In the genomic region with DNA sequence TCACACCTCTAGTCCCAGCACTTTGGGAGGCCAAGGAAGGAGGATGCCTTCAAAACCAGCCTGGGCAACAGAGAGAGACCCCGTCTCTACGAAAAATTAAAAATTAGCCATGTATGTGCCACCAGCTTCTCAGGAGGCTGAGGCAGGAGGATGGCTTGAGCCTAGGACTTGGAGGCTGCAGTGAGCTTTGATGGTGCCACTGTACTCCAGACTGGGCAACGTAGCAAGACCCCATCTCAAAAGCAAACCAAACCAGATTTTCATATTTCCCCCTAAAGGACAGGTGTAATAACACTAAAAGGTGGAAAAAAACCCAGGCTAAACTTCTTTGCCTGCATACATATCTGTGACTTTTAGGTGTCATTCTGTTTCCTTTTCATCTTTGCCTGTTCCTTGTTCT, we compare ENCODE assay signal across 29 cellular contexts.
"Had no signal": no experiment of that assay in that cellular context is flagged by ENCODE, and none has a peak within 500 bp of the region (broad histone marks: within the 10 kb centered on the region; RNA-seq: fewer than 3 reads in every experiment).

No MANE protein-coding gene starts in this region.

- H3K4me3 ChIP-seq: cardiac muscle cell, coronary artery, dorsolateral prefrontal cortex, gastrocnemius medialis, left lung, lower lobe of right lung, mucosa of descending colon, ovary, skin epidermis, upper lobe of right lung had no signal

- H3K27me3 Mint-ChIP-seq: activated B cell treated with CpG ODN at 0.5 μM for 24 hours; activated CD8-positive, alpha-beta T cell treated with anti-CD3 and anti-CD28 coated beads for 36 hours; activated naive CD4-positive, alpha-beta T cell treated with anti-CD3 and anti-CD28 coated beads, Interleukin-2, amount 50 U/mL, for 24 hours; activated naive CD8-positive, alpha-beta T cell treated with anti-CD3 and anti-CD28 coated beads, Interleukin-2, amount 50 U/mL, for 24 hours; activated T-helper 17 cell treated with anti-CD3 and anti-CD28 coated beads, Interleukin-2, amount 50 U/mL, for 72 hours; natural killer cell treated with Interleukin-12 subunit alpha and Interleukin-12 subunit beta and Interleukin-15 and Interleukin-18, amount 100 ng/mL, for 72 hours; progenitor cell of endocrine pancreas; stimulated activated naive CD8-positive, alpha-beta T cell treated with anti-CD3 and anti-CD28 coated beads, Interleukin-15, Interleukin-2, amounts not matched to agents 100 ng/mL and 50 ng/mL, for 24 hours had no signal

- H3K36me3 Mint-ChIP-seq: natural killer cell treated with Interleukin-12 subunit alpha and Interleukin-12 subunit beta and Interleukin-15 and Interleukin-18, amount 100 ng/mL, for 72 hours had no signal

- DNase-seq: activated B cell treated with CpG ODN at 0.5 μM for 24 hours; activated CD4-positive, alpha-beta T cell treated with anti-CD3 and anti-CD28 coated beads, Interleukin-2, amount 50 U/mL, for 1 hour; activated CD8-positive, alpha-beta T cell treated with anti-CD3 and anti-CD28 coated beads for 36 hours; activated naive CD8-positive, alpha-beta T cell treated with anti-CD3 and anti-CD28 coated beads, Interleukin-2, amount 50 U/mL, for 24 hours; activated T-cell treated with anti-CD3 and anti-CD28 coated beads, Interleukin-2, amount 50 U/mL, for 4 hours; anterior cingulate cortex; cerebellar nuclear complex; dorsolateral prefrontal cortex; effector memory CD4-positive, alpha-beta T cell; gastrocnemius medialis; glutamatergic neuron; left lung; lower lobe of right lung; mesendoderm; mucosa of descending colon; ovary; stimulated activated CD4-positive, alpha-beta T cell treated with anti-CD3 and anti-CD28 coated beads, Interleukin-4, amount 100 ng/mL, for 24 hours; T-helper 2 cell; upper lobe of right lung had no signal

- H3K27ac Mint-ChIP-seq: activated B cell treated with CpG ODN at 0.5 μM for 24 hours; activated CD8-positive, alpha-beta T cell treated with anti-CD3 and anti-CD28 coated beads for 36 hours; activated naive CD4-positive, alpha-beta T cell treated with anti-CD3 and anti-CD28 coated beads, Interleukin-2, amount 50 U/mL, for 24 hours; activated naive CD8-positive, alpha-beta T cell treated with anti-CD3 and anti-CD28 coated beads, Interleukin-2, amount 50 U/mL, for 24 hours; activated T-helper 17 cell treated with anti-CD3 and anti-CD28 coated beads, Interleukin-2, amount 50 U/mL, for 72 hours; natural killer cell treated with Interleukin-12 subunit alpha and Interleukin-12 subunit beta and Interleukin-15 and Interleukin-18, amount 100 ng/mL, for 72 hours; progenitor cell of endocrine pancreas; stimulated activated effector memory CD8-positive, alpha-beta T cell treated with anti-CD3 and anti-CD28 coated beads, Interleukin-12 subunit alpha, Interleukin-12 subunit beta, amount 100 ng/mL, for 72 hours; stimulated activated naive CD8-positive, alpha-beta T cell treated with anti-CD3 and anti-CD28 coated beads, Interleukin-15, Interleukin-2, amounts not matched to agents 100 ng/mL and 50 ng/mL, for 24 hours had no signal

- H3K9me3 ChIP-seq: gastrocnemius medialis, left lung, lower lobe of right lung, mucosa of descending colon, upper lobe of right lung had no signal

- H3K27ac ChIP-seq: cardiac muscle cell, coronary artery, dorsolateral prefrontal cortex, gastrocnemius medialis, left lung, lower lobe of right lung, ovary, skin epidermis, upper lobe of right lung had no signal

- H3K36me3 ChIP-seq: cardiac muscle cell, gastrocnemius medialis, left lung, lower lobe of right lung, ovary, upper lobe of right lung had no signal

- ATAC-seq: activated CD8-positive, alpha-beta T cell treated with anti-CD3 and anti-CD28 coated beads for 36 hours; activated naive CD8-positive, alpha-beta T cell treated with anti-CD3 and anti-CD28 coated beads, Interleukin-2, amount 50 U/mL, for 24 hours; activated T-cell treated with anti-CD3 and anti-CD28 coated beads, Interleukin-2, amount 50 U/mL, for 4 hours; activated T-helper 17 cell treated with anti-CD3 and anti-CD28 coated beads, Interleukin-2, amount 50 U/mL, for 72 hours; gastrocnemius medialis; left lung; lower lobe of right lung; mucosa of descending colon; natural killer cell treated with Interleukin-12 subunit alpha and Interleukin-12 subunit beta and Interleukin-15 and Interleukin-18, amount 100 ng/mL, for 72 hours; sciatic nerve; stimulated activated effector memory CD8-positive, alpha-beta T cell treated with anti-CD3 and anti-CD28 coated beads, Interleukin-12 subunit alpha, Interleukin-12 subunit beta, amount 100 ng/mL, for 72 hours; upper lobe of right lung had no signal

- H3K9me3 Mint-ChIP-seq: activated B cell treated with CpG ODN at 0.5 μM for 24 hours; activated naive CD4-positive, alpha-beta T cell treated with anti-CD3 and anti-CD28 coated beads, Interleukin-2, amount 50 U/mL, for 24 hours; activated naive CD8-positive, alpha-beta T cell treated with anti-CD3 and anti-CD28 coated beads, Interleukin-2, amount 50 U/mL, for 24 hours; activated T-cell treated with anti-CD3 and anti-CD28 coated beads, Interleukin-2, amount 50 U/mL, for 4 hours; activated T-helper 17 cell treated with anti-CD3 and anti-CD28 coated beads, Interleukin-2, amount 50 U/mL, for 72 hours; natural killer cell treated with Interleukin-12 subunit alpha and Interleukin-12 subunit beta and Interleukin-15 and Interleukin-18, amount 100 ng/mL, for 72 hours; stimulated activated effector memory CD8-positive, alpha-beta T cell treated with anti-CD3 and anti-CD28 coated beads, Interleukin-12 subunit alpha, Interleukin-12 subunit beta, amount 100 ng/mL, for 72 hours; stimulated activated naive CD8-positive, alpha-beta T cell treated with anti-CD3 and anti-CD28 coated beads, Interleukin-15, Interleukin-2, amounts not matched to agents 100 ng/mL and 50 ng/mL, for 24 hours had no signal

- H3K4me3 Mint-ChIP-seq: activated B cell treated with CpG ODN at 0.5 μM for 24 hours; activated CD8-positive, alpha-beta T cell treated with anti-CD3 and anti-CD28 coated beads for 36 hours; activated naive CD4-positive, alpha-beta T cell treated with anti-CD3 and anti-CD28 coated beads, Interleukin-2, amount 50 U/mL, for 24 hours; activated naive CD8-positive, alpha-beta T cell treated with anti-CD3 and anti-CD28 coated beads, Interleukin-2, amount 50 U/mL, for 24 hours; activated T-helper 17 cell treated with anti-CD3 and anti-CD28 coated beads, Interleukin-2, amount 50 U/mL, for 72 hours; natural killer cell treated with Interleukin-12 subunit alpha and Interleukin-12 subunit beta and Interleukin-15 and Interleukin-18, amount 100 ng/mL, for 72 hours; stimulated activated effector memory CD8-positive, alpha-beta T cell treated with anti-CD3 and anti-CD28 coated beads, Interleukin-12 subunit alpha, Interleukin-12 subunit beta, amount 100 ng/mL, for 72 hours; stimulated activated naive CD8-positive, alpha-beta T cell treated with anti-CD3 and anti-CD28 coated beads, Interleukin-15, Interleukin-2, amounts not matched to agents 100 ng/mL and 50 ng/mL, for 24 hours had no signal
